18 cellular contexts compared by ENCODE assay signal in the genomic region with DNA sequence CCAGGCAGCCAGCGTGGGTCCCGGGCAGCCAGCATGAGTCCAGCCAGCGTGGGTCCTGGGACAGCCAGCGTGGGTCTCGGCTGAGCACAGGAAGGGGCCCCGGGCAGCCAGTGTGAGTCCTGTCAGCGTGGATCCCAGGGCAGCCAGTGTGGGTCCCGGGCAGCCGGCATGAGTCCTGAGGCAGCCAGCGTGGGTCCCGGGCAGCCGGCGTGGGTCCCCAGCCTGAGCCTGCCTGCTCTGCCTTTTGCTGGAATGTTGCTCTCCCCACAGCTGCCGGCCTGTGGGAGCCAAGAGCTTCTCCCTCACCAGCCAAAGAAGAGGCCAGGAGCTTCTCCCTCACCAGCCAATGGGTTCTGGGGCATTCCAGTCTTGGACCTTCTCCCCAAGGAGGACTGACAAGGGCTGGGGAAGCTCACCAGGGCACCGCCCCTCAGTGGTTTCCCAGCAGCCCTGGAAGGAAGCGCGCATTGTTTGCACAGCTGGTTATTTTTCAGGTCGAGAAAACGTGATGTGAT. TPM values are rescaled to one million over a fixed set of nuclear protein-coding genes. Genes with fewer than 3 reads are reported as not detected.
DNase-seq lines count a peak whose midpoint lies in the region; ATAC-seq, FAIRE-seq and TF ChIP-seq lines count a peak whose summit lies in the region.
"Had no signal": no experiment of that assay in that cellular context is flagged by ENCODE, and none has a peak within 500 bp of the region (broad histone marks: within the 10 kb centered on the region; RNA-seq: fewer than 3 reads in every experiment).

No MANE protein-coding gene starts in this region.

- BruUV-seq in endothelial cell of umbilical vein (replicated peaks; lab: Mats Ljungman, UMichigan) = no TSS peak

- TF ChIP-seq CTCF in endothelial cell of umbilical vein (IDR thresholded peaks at IDR 0.05; ENCODE audit: extremely low read depth in 1 of 2, insufficient read depth in 1 of 2, low read depth in 1 of 2, low read length in 2 of 2) = no peak
- TF ChIP-seq CTCF in pancreas (IDR thresholded peaks at IDR 0.05) = no peak

- DNase-seq in DMS53 (lab: John Stamatoyannopoulos, UW) (peak; percentile 42), DMS53 treated with DMSO at 0.1 percent for 48 hours (lab: John Stamatoyannopoulos, UW; ENCODE audit: unreplicated experiment) (no peak), NCI-H69 (lab: John Stamatoyannopoulos, UW) (peak; percentile 74), endothelial cell of umbilical vein (ENCODE audit: low read depth, low spot score) (peak; percentile 18), pancreas (no peak), A172 (ENCODE audit: low spot score) (no peak), SW 1271 (lab: John Stamatoyannopoulos, UW) (no peak)
- DNase-seq: activated naive CD4-positive, alpha-beta T cell treated with anti-CD3 and anti-CD28 coated beads for 36 hours; glutamatergic neuron; KBM-7; NCI-H187 treated with DMSO at 0.1 percent for 48 hours had no signal

- H3K9me3 ChIP-seq in endothelial cell of umbilical vein (replicated peaks; ENCODE audit: control insufficient read depth, insufficient read depth, low read length) (no peaks in the 10 kb centered on the region), pancreas (no peaks in the 10 kb centered on the region)

- H3K4me3 ChIP-seq in endothelial cell of umbilical vein (replicated peaks in 1 of 3; ENCODE audit: insufficient read depth in 1 of 3, low read depth in 1 of 3, low read length in 3 of 3) (no peak overlapping the region), pancreas (no peak overlapping the region)
- H3K4me3 ChIP-seq: cardiac muscle cell, skin epidermis had no signal

- H4K20me1 ChIP-seq in endothelial cell of umbilical vein (replicated peaks; ENCODE audit: control insufficient read depth, extremely low read depth, insufficient read depth, low read length) = no peaks in the 10 kb centered on the region

- intact Hi-C loops in endothelial cell of umbilical vein (cut with micrococcal nuclease) = no loop called here
- intact Hi-C loops in pancreas (cut with DNase I) = loop anchor here in 1 of 3 donors (10.0 kb wide), 1 partner anchor 205 kb away; no protein-coding TSS in a partner anchor

- H3K9ac ChIP-seq in endothelial cell of umbilical vein (replicated peaks; ENCODE audit: extremely low read depth, insufficient read depth, low read length) = no peak overlapping the region

- no peaks in the 10 kb centered on the region for H3K9me1 ChIP-seq in endothelial cell of umbilical vein (replicated peaks; ENCODE audit: control insufficient read depth, extremely low read depth, insufficient read depth, low read length)

- peaks cover 10% of the 10 kb centered on the region for H3K4me1 ChIP-seq in endothelial cell of umbilical vein (ENCODE audit: control insufficient read depth, extremely low read depth, insufficient read depth, low read length)
- H3K4me1 ChIP-seq in pancreas = no peaks in the 10 kb centered on the region

- ATAC-seq in pancreas = peak in 3 of 4 donors; percentile 22 to 35 (median 28)
- ATAC-seq in HG02759 (IDR thresholded peaks at IDR 0.05; ENCODE audit: unreplicated experiment) = no peak

- peaks cover 0 to 4% of the 10 kb centered on the region in 2 experiments for H3K27me3 ChIP-seq in endothelial cell of umbilical vein (ENCODE audit: control insufficient read depth in 2 of 2, insufficient read depth in 2 of 2, low read length in 2 of 2)
- no peaks in the 10 kb centered on the region for H3K27me3 ChIP-seq in pancreas
- H3K27me3 ChIP-seq: cardiac muscle cell had no signal

- H3K27ac ChIP-seq in endothelial cell of umbilical vein (ENCODE audit: insufficient read depth, low read depth, low read length) = no peak overlapping the region
- no peak overlapping the region for H3K27ac ChIP-seq in pancreas
- H3K27ac ChIP-seq: 22Rv1, cardiac muscle cell, skin epidermis had no signal

- H3K36me3 ChIP-seq in endothelial cell of umbilical vein (ENCODE audit: control insufficient read depth in 2 of 2, extremely low read depth in 1 of 2, insufficient read depth in 2 of 2, low read length in 2 of 2) = no peaks in the 10 kb centered on the region
- H3K36me3 ChIP-seq in pancreas = no peaks in the 10 kb centered on the region
- H3K36me3 ChIP-seq: cardiac muscle cell had no signal

- H2AFZ ChIP-seq in endothelial cell of umbilical vein (ENCODE audit: low read depth, low read length) = no peak overlapping the region

- H3K4me2 ChIP-seq in endothelial cell of umbilical vein (ENCODE audit: insufficient read depth, low read length) = no peak overlapping the region

- 25 to 27% methylated on average over 15 to 19 of the region's 19 CpGs for WGBS in pancreas, 2 donors

- dilution Hi-C loops in endothelial cell of umbilical vein (cut with MboI; ENCODE audit: extremely low pct_ligation_motif_present, low sequenced_read_pairs) = no loop called here

- no peaks in the 10 kb centered on the region for H3K79me2 ChIP-seq in endothelial cell of umbilical vein (ENCODE audit: control insufficient read depth, insufficient read depth, low read length)

- POLR2A ChIA-PET in endothelial cell of umbilical vein (lab: Charles Lee) = interaction anchor here (0.6 kb wide), 1 partner anchor 23 kb away, joined by 3 read pairs; no protein-coding TSS in a partner anchor

- TF ChIP-seq POLR2A in endothelial cell of umbilical vein (IDR thresholded peaks at IDR 0.05; ENCODE audit: low read depth, low read length) = no peak

- FAIRE-seq in endothelial cell of umbilical vein (lab: Jason Lieb, UNC) = no peak
- FAIRE-seq in pancreas (lab: Jason Lieb, UNC) = no peak
- FAIRE-seq: endometrium, G401.6, keratinocyte had no signal

- CTCF ChIA-PET in endothelial cell of umbilical vein (lab: Charles Lee) = interaction anchor here (1.0 to 1.5 kb wide), 3 partner anchors 19 to 225 kb away, joined by 3 read pairs; no protein-coding TSS in a partner anchor

TF ChIP-seq in endothelial cell of umbilical vein, 7 proteins besides CTCF, POLR2A, EP300 and RAD21:
- no peak for TF ChIP-seq FOS (IDR thresholded peaks at IDR 0.05; ENCODE audit: borderline replicate concordance, insufficient read depth, low read length)
- TF ChIP-seq MYC (IDR thresholded peaks at IDR 0.05; ENCODE audit: low read depth, low read length) = no peak
- no peak for TF ChIP-seq POLR2AphosphoS5 (IDR thresholded peaks at IDR 0.05; ENCODE audit: insufficient read depth, low read depth, low read length)
- TF ChIP-seq GATA2 (IDR thresholded peaks at IDR 0.05; ENCODE audit: insufficient read depth, insufficient read length, low read depth, low read length) = no peak
- TF ChIP-seq JUN (IDR thresholded peaks at IDR 0.05; ENCODE audit: borderline replicate concordance, insufficient read depth, insufficient read length, low read depth) = no peak
- TF ChIP-seq EZH2 (IDR thresholded peaks at IDR 0.05; ENCODE audit: borderline replicate concordance, low read depth, low read length, severe bottlenecking) = no peak
- TF ChIP-seq, protein P1, sequence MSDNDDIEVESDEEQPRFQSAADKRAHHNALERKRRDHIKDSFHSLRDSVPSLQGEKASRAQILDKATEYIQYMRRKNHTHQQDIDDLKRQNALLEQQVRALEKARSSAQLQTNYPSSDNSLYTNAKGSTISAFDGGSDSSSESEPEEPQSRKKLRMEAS (IDR thresholded peaks at IDR 0.05; ENCODE audit: insufficient read depth, insufficient read length) = no peak
TF ChIP-seq in endothelial cell of umbilical vein: peak in this region for 0.

RNA-seq across cellular contexts. Expression of a gene that starts 15.0 kb away (rescaled TPM):
- 3.4 and 19.7 TPM in 2 replicates for total RNA-seq in endothelial cell of umbilical vein
- polyA plus RNA-seq in endothelial cell of umbilical vein = 24.5 and 51.1 TPM in 2 replicates
- 28.4 and 36.0 TPM in 2 replicates for polyA plus RNA-seq in endothelial cell of umbilical vein (2011; cell fraction: cytosol; rRNA removed)
- polyA plus RNA-seq in endothelial cell of umbilical vein (2011; cell fraction: nucleus; rRNA removed) = 22.4 and 26.9 TPM in 2 replicates
- 107 and 123 TPM in 2 replicates for polyA plus RNA-seq in endothelial cell of umbilical vein (2012)
- polyA minus RNA-seq in endothelial cell of umbilical vein = 22.9 and 29.5 TPM in 2 replicates
- not detected for polyA minus RNA-seq in endothelial cell of umbilical vein (2011; cell fraction: cytosol; rRNA and poly(A)+ RNA removed)
- polyA minus RNA-seq in endothelial cell of umbilical vein (2011; cell fraction: nucleus; rRNA and poly(A)+ RNA removed) = 4.8 and 10.7 TPM in 2 replicates
- 1 to 10 TPM in 1 of 6 donors, under 1 TPM in 5; 0.09 to 1.3 (median 0.54) TPM for total RNA-seq in pancreas
- under 1 TPM; 0.30 to 0.40 TPM for polyA plus RNA-seq in pancreas
- not detected in 2 replicates for total RNA-seq in A172 (2014; rRNA removed; shearing (Covaris generic))
- total RNA-seq: activated naive CD4-positive, alpha-beta T cell treated with anti-CD3 and anti-CD28 coated beads for 36 hours had no signal

Comparison
In these comparisons a context has a peak if more than half of its experiments do, and no peak if none do; other contexts are left out.
1. DNase-seq: peak in DMS53 (single experiment), NCI-H69 (single experiment) and endothelial cell of umbilical vein (single experiment); none in DMS53 treated with DMSO at 0.1 percent for 48 hours (single experiment), pancreas (0 of 6), A172 (single experiment) and SW 1271 (0 of 2).